8 cellular contexts compared by ENCODE assay signal in genomic region chr3:112561693-112562529, GRCh38. TPM values are rescaled to one million over a fixed set of nuclear protein-coding genes. Genes with fewer than 3 reads are reported as not detected.
DNase-seq lines count a peak whose midpoint lies in the region; ATAC-seq, FAIRE-seq and TF ChIP-seq lines count a peak whose summit lies in the region.

Gene ATG3, minus strand, starts transcription at chr3:112561962. Its CDS starts 434 bp downstream, at chr3:112561528.
Gene SLC35A5, plus strand, starts transcription at chr3:112562045. Its CDS starts 1,359 bp downstream, at chr3:112563404.

- H3K27me3 Mint-ChIP-seq in activated naive CD8-positive, alpha-beta T cell treated with anti-CD3 and anti-CD28 coated beads, Interleukin-2, amount 50 U/mL, for 24 hours = no peaks in the 10 kb centered on the region

- intact Hi-C loops in Right ventricle myocardium superior (cut with DNase I) = no loop called here
- intact Hi-C loops in pancreas (cut with DNase I) = no loop called here
- intact Hi-C loops in tibial artery (cut with DNase I; ENCODE audit: low total_unique reads) = no loop called here

- H3K4me1 Mint-ChIP-seq in activated naive CD8-positive, alpha-beta T cell treated with anti-CD3 and anti-CD28 coated beads, Interleukin-2, amount 50 U/mL, for 24 hours = peaks cover 46% of the 10 kb centered on the region

- no peaks in the 10 kb centered on the region for H3K27me3 ChIP-seq in pancreas
- H3K27me3 ChIP-seq in tibial artery = no peaks in the 10 kb centered on the region

- ATAC-seq in HG02763 (IDR thresholded peaks at IDR 0.05; ENCODE audit: unreplicated experiment) = peak; percentile 82
- peak; percentile 87 for ATAC-seq in activated naive CD8-positive, alpha-beta T cell treated with anti-CD3 and anti-CD28 coated beads, Interleukin-2, amount 50 U/mL, for 24 hours
- peak; percentile 98 for ATAC-seq in Right ventricle myocardium superior (ENCODE audit: poor library complexity)
- peak; percentile 90 to 97 (median 95) for ATAC-seq in pancreas

- peak within 1 kb of the TSS; percentile 69 to 82 (median 76) for H3K4me3 ChIP-seq in pancreas
- H3K4me3 ChIP-seq in tibial artery = peak within 1 kb of the TSS; percentile 70 to 89

- DNase-seq in NCI-H1417 treated with DMSO at 0.1 percent for 48 hours (lab: John Stamatoyannopoulos, UW) (peak; percentile 98), SW480 (ENCODE audit: low spot score) (peak; percentile 98), Right ventricle myocardium superior (peak; percentile 99), pancreas (peak; percentile 98 to 99 (median 98)), tibial artery (peak; percentile 98 to 99)
- peak; percentile 99 for DNase-seq in activated naive CD8-positive, alpha-beta T cell treated with anti-CD3 and anti-CD28 coated beads, Interleukin-2, amount 50 U/mL, for 24 hours

- peak; percentile 19 for TF ChIP-seq CTCF in GM12873 (IDR thresholded peaks at IDR 0.05; ENCODE audit: insufficient read depth, low read depth, low read length, missing control alignments)
- no peak for TF ChIP-seq CTCF in pancreas (IDR thresholded peaks at IDR 0.05)
- no peak for TF ChIP-seq CTCF in tibial artery (IDR thresholded peaks at IDR 0.05)

- peak within 1 kb of the TSS; percentile 98 for H3K4me3 Mint-ChIP-seq in activated naive CD8-positive, alpha-beta T cell treated with anti-CD3 and anti-CD28 coated beads, Interleukin-2, amount 50 U/mL, for 24 hours

- H3K36me3 ChIP-seq in pancreas (no peaks in the 10 kb centered on the region), tibial artery (peaks cover 4 to 12% (median 7%) of the 10 kb centered on the region in 3 donors)

- H3K27ac ChIP-seq in pancreas (peak within 1 kb of the TSS; percentile 80 to 96 (median 90)), tibial artery (peak within 1 kb of the TSS; percentile 90 to 93)

- H3K27ac Mint-ChIP-seq in activated naive CD8-positive, alpha-beta T cell treated with anti-CD3 and anti-CD28 coated beads, Interleukin-2, amount 50 U/mL, for 24 hours = peak within 1 kb of the TSS; percentile 97

- 0% methylated on average over 56 to 66 of the region's 66 CpGs for WGBS in pancreas, 2 donors

- H3K36me3 Mint-ChIP-seq in activated naive CD8-positive, alpha-beta T cell treated with anti-CD3 and anti-CD28 coated beads, Interleukin-2, amount 50 U/mL, for 24 hours (ENCODE audit: low read depth) = peaks cover 10% of the 10 kb centered on the region

- no peaks in the 10 kb centered on the region for H3K9me3 Mint-ChIP-seq in activated naive CD8-positive, alpha-beta T cell treated with anti-CD3 and anti-CD28 coated beads, Interleukin-2, amount 50 U/mL, for 24 hours

- H3K4me1 ChIP-seq in pancreas (peaks cover 17 to 28% (median 24%) of the 10 kb centered on the region in 3 donors), tibial artery (peaks cover 0 to 50% (median 19%) of the 10 kb centered on the region in 4 donors)

- H3K9me3 ChIP-seq in pancreas (no peaks in the 10 kb centered on the region), tibial artery (no peaks in the 10 kb centered on the region)

- FAIRE-seq in pancreas (lab: Jason Lieb, UNC) = no peak

RNA-seq across cellular contexts. Expression of gene ATG3, which starts in this region (rescaled TPM):
- total RNA-seq in Right ventricle myocardium superior = 37.6 TPM
- total RNA-seq in pancreas = 10 to 100 TPM; 24.9 to 34.2 (median 25.5) TPM
- polyA plus RNA-seq in pancreas = 10 to 100 TPM; 10.9 to 23.3 TPM

RNA-seq across cellular contexts. Expression of gene SLC35A5, which starts in this region (rescaled TPM):
- total RNA-seq in Right ventricle myocardium superior (13.7 TPM), pancreas (10 to 100 TPM in 4 of 6 donors, 1 to 10 TPM in 2; 8.9 to 16.9 (median 12.4) TPM)
- 10 to 100 TPM in 1 of 2 donors, 1 to 10 TPM in 1; 3.0 to 13.0 TPM for polyA plus RNA-seq in pancreas

Comparison
In these comparisons a context has a peak if more than half of its experiments do, and no peak if none do; other contexts are left out.
1. Peak in every context shown above with its lines: DNase-seq, ATAC-seq, H3K4me3 ChIP-seq and H3K27ac ChIP-seq.